8 cellular contexts compared by ENCODE assay signal in the genomic region with DNA sequence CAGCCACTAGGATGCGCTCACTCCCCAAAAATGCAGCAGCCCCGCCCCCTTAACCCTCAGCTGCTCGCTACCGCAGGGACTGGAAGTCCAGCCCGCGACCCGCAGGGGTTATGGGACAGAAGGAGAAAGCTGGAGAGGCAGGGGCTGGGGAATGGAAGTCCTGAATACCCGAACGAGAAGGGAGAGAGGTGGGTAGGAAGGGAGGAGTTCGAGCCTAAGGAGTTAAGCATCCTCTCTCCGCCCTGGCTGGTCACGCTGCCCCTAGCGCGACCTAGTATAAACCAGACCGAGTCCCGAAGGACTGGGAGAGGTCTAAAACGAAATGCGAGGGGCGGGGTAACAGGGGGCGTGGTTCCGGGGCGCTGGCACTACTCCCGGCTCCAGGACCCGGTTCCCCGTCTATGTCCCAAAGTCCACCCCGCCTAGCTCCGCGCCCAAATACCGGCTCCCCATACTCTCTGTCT. TPM values are rescaled to one million over a fixed set of nuclear protein-coding genes. Genes with fewer than 3 reads are reported as not detected.
DNase-seq lines count a peak whose midpoint lies in the region; ATAC-seq and TF ChIP-seq lines count a peak whose summit lies in the region.

No MANE protein-coding gene starts in this region.

- peaks cover 50% of the 10 kb centered on the region for H3K4me1 Mint-ChIP-seq in central memory CD8-positive, alpha-beta T cell

- no peaks in the 10 kb centered on the region for H4K20me1 ChIP-seq in GM23248 (ENCODE audit: insufficient read depth)

- no peaks in the 10 kb centered on the region for H3K9me3 Mint-ChIP-seq in central memory CD8-positive, alpha-beta T cell

- H3K27ac ChIP-seq in GM23248 (peak overlapping the region; percentile 78), spleen (peak overlapping the region; percentile 79 to 99 (median 94))

- H3K79me2 ChIP-seq in GM23248 (ENCODE audit: insufficient read depth), result peaks cover 27% of the 10 kb centered on the region

- H3K27ac Mint-ChIP-seq in central memory CD8-positive, alpha-beta T cell (ENCODE audit: low read depth), result peak overlapping the region; percentile 80

- H3K36me3 ChIP-seq in GM23248 (ENCODE audit: low read depth), result peaks cover 44% of the 10 kb centered on the region
- H3K36me3 ChIP-seq in spleen, result peaks cover 7 to 75% (median 40%) of the 10 kb centered on the region in 6 donors

- TF ChIP-seq POLR2A in spleen (IDR thresholded peaks at IDR 0.05), result peak in 2 of 3 donors; percentile 9 to 18

- H3K4me3 Mint-ChIP-seq in central memory CD8-positive, alpha-beta T cell, result peak overlapping the region; percentile 93

- in situ Hi-C loops in GM23248 (cut with MboI), result no loop called here

- intact Hi-C loops in spleen (cut with DNase I; ENCODE audit: low total_unique reads), result no loop called here

- H2AFZ ChIP-seq in GM23248, result peak overlapping the region; percentile 70

- H3F3A ChIP-seq in GM23248 (ENCODE audit: insufficient read depth), result peaks cover 36% of the 10 kb centered on the region

- no peaks in the 10 kb centered on the region for H3K27me3 Mint-ChIP-seq in central memory CD8-positive, alpha-beta T cell

- DNase-seq in COLO668 (lab: John Stamatoyannopoulos, UW; ENCODE audit: unreplicated experiment), result peak; percentile 32
- DNase-seq in GM23248, result peak; percentile 96
- peak; percentile 35 for DNase-seq in NCI-H1694 treated with DMSO at 0.1 percent for 48 hours (lab: John Stamatoyannopoulos, UW)
- DNase-seq in activated CD4-positive, CD25-positive, alpha-beta regulatory T cell (lab: John Stamatoyannopoulos, UW), result peak; percentile 57 to 66 (median 62)
- DNase-seq in central memory CD8-positive, alpha-beta T cell (ENCODE audit: low spot score in 2 of 2), result peak; percentile 65 to 66
- DNase-seq in iris pigment epithelial cell (ENCODE audit: low read depth), result peak; percentile 90
- DNase-seq in spleen, result peak; percentile 96
- DNase-seq in cortex of kidney (lab: John Stamatoyannopoulos, UW), result no peak

- H3K4me1 ChIP-seq in GM23248 (ENCODE audit: insufficient read depth) (peaks cover 19% of the 10 kb centered on the region), spleen (peaks cover 45 to 92% (median 85%) of the 10 kb centered on the region in 6 donors)

- peak; percentile 81 for ATAC-seq in central memory CD8-positive, alpha-beta T cell (replicated peaks; ENCODE audit: extremely low read depth, poor library complexity, severe bottlenecking)

- no peaks in the 10 kb centered on the region for H3K9me2 ChIP-seq in GM23248 (ENCODE audit: insufficient read depth)

- no peaks in the 10 kb centered on the region for H3K27me3 ChIP-seq in GM23248 (replicated peaks; ENCODE audit: insufficient read depth)
- H3K27me3 ChIP-seq in spleen (replicated peaks in 1 of 7), result no peaks in the 10 kb centered on the region

- peaks cover 47% of the 10 kb centered on the region for H3K36me3 Mint-ChIP-seq in central memory CD8-positive, alpha-beta T cell (ENCODE audit: insufficient read depth)

- H3K4me2 ChIP-seq in GM23248 (ENCODE audit: unreplicated experiment), result peak overlapping the region; percentile 87

- H3K9me3 ChIP-seq in GM23248 (ENCODE audit: low read depth) (no peaks in the 10 kb centered on the region), spleen (no peaks in the 10 kb centered on the region)

- peak in 6 of 11 experiments; percentile 74 to 94 (median 84) for TF ChIP-seq CTCF in spleen (IDR thresholded peaks at IDR 0.05 in 8 of 11, conservative IDR thresholded peaks at IDR 0.05 in 3 of 11)

- 0 to 1% methylated on average over 21 to 29 of the region's 29 CpGs for WGBS in GM23248 (ENCODE audit: low coverage in 1 of 2, low lambda C conversion rate in 2 of 2, missing lambda C conversion rate in 2 of 2), 2 experiments
- WGBS in spleen, 5 donors, result 0 to 1% (median 0%) methylated on average over 20 to 29 of the region's 29 CpGs

- peak overlapping the region; percentile 81 for H3K9ac ChIP-seq in GM23248

- peak overlapping the region; percentile 75 for H3K4me3 ChIP-seq in GM23248
- peak overlapping the region; percentile 66 to 83 (median 79) for H3K4me3 ChIP-seq in spleen

RNA-seq across cellular contexts. Expression of a gene that starts 0.4 kb away (rescaled TPM):
- total RNA-seq in GM23248 (2014; rRNA removed; shearing (Covaris generic)), result 76.6 and 93.3 TPM in 2 replicates
- polyA plus RNA-seq in GM23248 (2016; fragmentation: Nextera tagmentation; extraction: Ambion mirVana) (77.7 and 90.2 TPM in 2 replicates), spleen (10 to 100 TPM; 67.1 to 84.7 (median 81.0) TPM)
- total RNA-seq in spleen, result 100 to 1,000 TPM in 1 of 7 donors, 10 to 100 TPM in 6; 63.0 to 116 (median 72.3) TPM

RNA-seq across cellular contexts. Expression of a gene that starts 6.4 kb away (rescaled TPM):
- total RNA-seq in GM23248 (2014; rRNA removed; shearing (Covaris generic)), result not detected in 2 replicates
- polyA plus RNA-seq in GM23248 (2016; fragmentation: Nextera tagmentation; extraction: Ambion mirVana) (not detected in 2 replicates), spleen (under 1 TPM; 0.46 to 0.61 (median 0.48) TPM)
- total RNA-seq in spleen, result 10 to 100 TPM in 4 of 7 donors, 1 to 10 TPM in 3; 7.9 to 15.1 (median 10.6) TPM

RNA-seq across cellular contexts. Expression of a gene that starts 6.8 kb away (rescaled TPM):
- total RNA-seq in GM23248 (2014; rRNA removed; shearing (Covaris generic)), result 447 and 576 TPM in 2 replicates
- polyA plus RNA-seq in GM23248 (2016; fragmentation: Nextera tagmentation; extraction: Ambion mirVana) (784 and 791 TPM in 2 replicates), spleen (100 to 1,000 TPM; 321 to 447 (median 388) TPM)
- 100 to 1,000 TPM; 296 to 392 (median 326) TPM for total RNA-seq in spleen

RNA-seq across cellular contexts. Expression of a gene that starts 8.0 kb away (rescaled TPM):
- not detected in 2 replicates for total RNA-seq in GM23248 (2014; rRNA removed; shearing (Covaris generic))
- polyA plus RNA-seq in GM23248 (2016; fragmentation: Nextera tagmentation; extraction: Ambion mirVana) (not detected in 2 replicates), spleen (not detected)
- under 1 TPM in 2 of 7 donors, not detected in 5; 0.49 to 0.77 TPM for total RNA-seq in spleen

RNA-seq across cellular contexts. Expression of a gene that starts 10.3 kb away (rescaled TPM):
- total RNA-seq in GM23248 (2014; rRNA removed; shearing (Covaris generic)), result 4.3 and 7.1 TPM in 2 replicates
- 2.0 and 2.9 TPM in 2 replicates for polyA plus RNA-seq in GM23248 (2016; fragmentation: Nextera tagmentation; extraction: Ambion mirVana)
- 10 to 100 TPM; 20.2 to 35.2 (median 27.6) TPM for total RNA-seq in spleen
- polyA plus RNA-seq in spleen, result 10 to 100 TPM; 11.2 to 26.7 (median 23.1) TPM
